27 cellular contexts compared by ENCODE assay signal in the genomic region with DNA sequence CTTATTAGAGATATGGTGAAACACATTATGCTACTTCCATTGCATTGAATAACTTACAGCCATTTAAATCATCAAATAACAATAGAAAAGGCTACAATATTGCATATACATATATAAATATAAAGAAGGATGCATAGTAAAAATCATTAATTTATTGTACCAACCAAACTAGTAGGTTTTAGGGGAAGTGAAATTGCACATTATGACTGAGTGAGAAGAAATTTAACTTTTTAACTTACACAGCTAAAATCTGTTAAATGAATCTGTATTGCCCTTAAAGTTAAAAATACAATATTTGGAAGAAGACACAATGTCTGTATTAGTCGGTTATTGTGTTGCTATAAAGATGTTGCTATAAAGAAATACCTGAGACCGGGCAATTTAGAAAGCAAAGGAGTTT.
"Had no signal": no experiment of that assay in that cellular context is flagged by ENCODE, and none has a peak within 500 bp of the region (broad histone marks: within the 10 kb centered on the region; RNA-seq: fewer than 3 reads in every experiment).

No MANE protein-coding gene starts in this region.

- H3K27ac ChIP-seq: ascending aorta, breast epithelium, cardiac muscle cell, colonic mucosa, epithelial cell of prostate, esophagus squamous epithelium had no signal

- H3K9me3 ChIP-seq: ascending aorta, colonic mucosa had no signal

- DNase-seq: activated CD4-positive, alpha-beta memory T cell treated with anti-CD3 and anti-CD28 coated beads for 36 hours; activated CD4-positive, alpha-beta T cell treated with anti-CD3 and anti-CD28 coated beads for 36 hours; activated CD4-positive, alpha-beta T cell treated with anti-CD3 and anti-CD28 coated beads, Interleukin-2, amount 10 ng/mL, durations not matched to agents 24 days and 14 days; activated CD4-positive, CD25-positive, alpha-beta regulatory T cell; activated CD4-positive, CD25-positive, alpha-beta regulatory T cell treated with anti-CD3 and anti-CD28 coated beads, Interleukin-2, amount 50 U/mL, for 72 hours; activated CD8-positive, alpha-beta memory T cell treated with anti-CD3 and anti-CD28 coated beads, Interleukin-2, amount 10 ng/mL, durations not matched to agents 7 days and 5 days; activated CD8-positive, alpha-beta memory T cell treated with anti-CD3 and anti-CD28 coated beads, Interleukin-2, amount 50 U/mL, for 4 hours; activated CD8-positive, alpha-beta T cell treated with anti-CD3 and anti-CD28 coated beads, Interleukin-2, amount 10 ng/mL, durations not matched to agents 7 days and 5 days; activated gamma-delta T cell; activated naive CD4-positive, alpha-beta T cell; activated naive CD4-positive, alpha-beta T cell treated with anti-CD3 and anti-CD28 coated beads, Interleukin-2, amount 10 ng/mL, durations not matched to agents 7 days and 5 days; activated naive CD8-positive, alpha-beta T cell treated with anti-CD3 and anti-CD28 coated beads, Interleukin-2, amount 10 ng/mL, durations not matched to agents 7 days and 5 days; activated T-cell treated with anti-CD3 and anti-CD28 coated beads, Interleukin-2, amount 50 U/mL, for 1 hour; activated T-cell treated with anti-CD3 and anti-CD28 coated beads, Interleukin-2, amount 50 U/mL, for 48 hours; central memory CD4-positive, alpha-beta T cell; cerebellar nuclear complex; colonic mucosa; effector CD8-positive, alpha-beta T cell; esophagus squamous epithelium; head of caudate nucleus; T-helper 17 cell; T1000 had no signal

- H3K27me3 ChIP-seq: ascending aorta, breast epithelium, cardiac muscle cell, colonic mucosa, esophagus squamous epithelium had no signal

- H3K4me1 ChIP-seq: ascending aorta, breast epithelium, colonic mucosa, esophagus squamous epithelium had no signal

- H3K36me3 ChIP-seq: ascending aorta, breast epithelium, cardiac muscle cell, colonic mucosa, esophagus squamous epithelium had no signal

- H3K4me3 ChIP-seq: ascending aorta, breast epithelium, cardiac muscle cell, colonic mucosa, esophagus squamous epithelium had no signal

- ATAC-seq: activated CD4-positive, alpha-beta T cell treated with anti-CD3 and anti-CD28 coated beads for 36 hours; activated CD8-positive, alpha-beta memory T cell treated with anti-CD3 and anti-CD28 coated beads, Interleukin-2, amount 10 ng/mL, durations not matched to agents 7 days and 5 days; activated CD8-positive, alpha-beta T cell treated with anti-CD3 and anti-CD28 coated beads, Interleukin-2, amount 10 ng/mL, durations not matched to agents 7 days and 5 days; activated naive CD4-positive, alpha-beta T cell treated with anti-CD3 and anti-CD28 coated beads, Interleukin-2, amount 50 U/mL, for 72 hours; T-helper 17 cell had no signal
